ENCODE assay signal across 11 cellular contexts in genomic region chr12:114668905-114669304, GRCh38. TPM values are rescaled to one million over a fixed set of nuclear protein-coding genes. Genes with fewer than 3 reads are reported as not detected.
DNase-seq lines count a peak whose midpoint lies in the region; ATAC-seq and TF ChIP-seq lines count a peak whose summit lies in the region.
"Had no signal": no experiment of that assay in that cellular context is flagged by ENCODE, and none has a peak within 500 bp of the region (broad histone marks: within the 10 kb centered on the region; RNA-seq: fewer than 3 reads in every experiment).

No MANE protein-coding gene starts in this region.

- peak overlapping the region; percentile 92 to 99 (median 99) for H3K27ac ChIP-seq in thyroid gland

- DNase-seq in DMS79 (lab: John Stamatoyannopoulos, UW) (peak; percentile 76), DMS79 treated with DMSO at 0.1 percent for 48 hours (lab: John Stamatoyannopoulos, UW) (no peak), astrocyte of the cerebellum (ENCODE audit: low read depth) (no peak), left kidney (ENCODE audit: low read depth, low spot score) (peak; percentile 64), thyroid gland (peak; percentile 41 to 54), NCI-H128 (lab: John Stamatoyannopoulos, UW; ENCODE audit: unreplicated experiment) (no peak)
- no peak for DNase-seq in activated CD4-positive, alpha-beta T cell treated with anti-CD3 and anti-CD28 coated beads for 48 hours
- DNase-seq: 8988T; NCI-H1417 treated with DMSO at 0.1 percent for 48 hours; NK-92 treated with Interleukin-12 subunit alpha and Interleukin-12 subunit beta, amount 100 ng/mL, for 24 hours had no signal

- no peak for TF ChIP-seq POLR2A in thyroid gland (IDR thresholded peaks at IDR 0.05)

- no peaks in the 10 kb centered on the region for H3K27me3 ChIP-seq in thyroid gland

- TF ChIP-seq CTCF in astrocyte of the cerebellum (IDR thresholded peaks at IDR 0.05; ENCODE audit: low read depth, low read length, missing control alignments) (no peak), thyroid gland (IDR thresholded peaks at IDR 0.05) (no peak)

- 22 to 25% methylated on average over 6 to 8 of the region's 20 CpGs for WGBS in thyroid gland, 2 donors

- in situ Hi-C loops in astrocyte of the cerebellum (cut with HindIII; ENCODE audit: low sequenced_read_pairs): no loop called here

- intact Hi-C loops in thyroid gland (cut with DNase I): loop anchor here (5.0 to 10.0 kb wide), 2 partner anchors 966 to 1083 kb away; no protein-coding TSS in a partner anchor

- H3K9me3 ChIP-seq in thyroid gland: no peaks in the 10 kb centered on the region

- H3K4me3 ChIP-seq in astrocyte of the cerebellum (ENCODE audit: low read depth, low read length): peak overlapping the region; percentile 39
- peak overlapping the region in 2 of 3 donors; percentile 37 to 50 for H3K4me3 ChIP-seq in thyroid gland (replicated peaks in 1 of 3)

- peaks cover 14% of the 10 kb centered on the region in 2 donors for H3K4me1 ChIP-seq in thyroid gland

- H3K36me3 ChIP-seq in thyroid gland: peaks cover 5 to 14% of the 10 kb centered on the region in 2 donors

- no peak for ATAC-seq in HG02642 (IDR thresholded peaks at IDR 0.05; ENCODE audit: poor library complexity, unreplicated experiment)

RNA-seq across cellular contexts. Expression of gene TBX3, which starts 15.1 kb away (rescaled TPM):
- 100 to 1,000 TPM; 104 to 258 (median 192) TPM for total RNA-seq in thyroid gland

Comparison
In these comparisons a context has a peak if more than half of its experiments do, and no peak if none do; other contexts are left out.
1. DNase-seq: peak in DMS79 (single experiment), left kidney (single experiment) and thyroid gland (2 of 2); none in DMS79 treated with DMSO at 0.1 percent for 48 hours (single experiment), astrocyte of the cerebellum (single experiment), activated CD4-positive, alpha-beta T cell treated with anti-CD3 and anti-CD28 coated beads for 48 hours (single experiment) and NCI-H128 (single experiment).